In the genomic region with DNA sequence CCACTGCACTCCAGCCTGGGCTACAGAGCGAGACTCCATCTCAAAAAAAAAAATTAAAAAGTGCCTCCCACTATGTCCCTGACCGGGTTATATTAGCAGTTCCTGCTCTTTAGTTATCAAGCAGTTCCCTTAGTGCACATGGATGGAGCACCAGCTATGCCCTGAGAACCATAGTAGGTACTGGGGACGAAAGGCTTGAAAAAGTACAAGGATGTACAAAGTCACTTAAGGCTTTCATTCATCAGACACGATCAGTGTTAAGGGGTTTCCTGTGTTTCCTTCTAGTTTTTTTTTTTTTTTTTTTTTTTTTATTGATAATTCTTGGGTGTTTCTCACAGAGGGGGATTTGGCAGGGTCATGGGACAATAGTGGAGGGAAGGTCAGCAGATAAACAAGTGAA, we compare ENCODE assay signal across 1 cellular context.
TF ChIP-seq lines count a peak whose summit lies in the region.
"Not testable (repeated sequence)": the region's sequence is repeated elsewhere in the genome, so short reads cannot be mapped to it uniquely, and the experiment has no call there.

No MANE protein-coding gene starts in this region.

TF ChIP-seq in K562, 482 proteins besides CTCF, POLR2A, EP300 and RAD21:
- TF ChIP-seq, protein P1, sequence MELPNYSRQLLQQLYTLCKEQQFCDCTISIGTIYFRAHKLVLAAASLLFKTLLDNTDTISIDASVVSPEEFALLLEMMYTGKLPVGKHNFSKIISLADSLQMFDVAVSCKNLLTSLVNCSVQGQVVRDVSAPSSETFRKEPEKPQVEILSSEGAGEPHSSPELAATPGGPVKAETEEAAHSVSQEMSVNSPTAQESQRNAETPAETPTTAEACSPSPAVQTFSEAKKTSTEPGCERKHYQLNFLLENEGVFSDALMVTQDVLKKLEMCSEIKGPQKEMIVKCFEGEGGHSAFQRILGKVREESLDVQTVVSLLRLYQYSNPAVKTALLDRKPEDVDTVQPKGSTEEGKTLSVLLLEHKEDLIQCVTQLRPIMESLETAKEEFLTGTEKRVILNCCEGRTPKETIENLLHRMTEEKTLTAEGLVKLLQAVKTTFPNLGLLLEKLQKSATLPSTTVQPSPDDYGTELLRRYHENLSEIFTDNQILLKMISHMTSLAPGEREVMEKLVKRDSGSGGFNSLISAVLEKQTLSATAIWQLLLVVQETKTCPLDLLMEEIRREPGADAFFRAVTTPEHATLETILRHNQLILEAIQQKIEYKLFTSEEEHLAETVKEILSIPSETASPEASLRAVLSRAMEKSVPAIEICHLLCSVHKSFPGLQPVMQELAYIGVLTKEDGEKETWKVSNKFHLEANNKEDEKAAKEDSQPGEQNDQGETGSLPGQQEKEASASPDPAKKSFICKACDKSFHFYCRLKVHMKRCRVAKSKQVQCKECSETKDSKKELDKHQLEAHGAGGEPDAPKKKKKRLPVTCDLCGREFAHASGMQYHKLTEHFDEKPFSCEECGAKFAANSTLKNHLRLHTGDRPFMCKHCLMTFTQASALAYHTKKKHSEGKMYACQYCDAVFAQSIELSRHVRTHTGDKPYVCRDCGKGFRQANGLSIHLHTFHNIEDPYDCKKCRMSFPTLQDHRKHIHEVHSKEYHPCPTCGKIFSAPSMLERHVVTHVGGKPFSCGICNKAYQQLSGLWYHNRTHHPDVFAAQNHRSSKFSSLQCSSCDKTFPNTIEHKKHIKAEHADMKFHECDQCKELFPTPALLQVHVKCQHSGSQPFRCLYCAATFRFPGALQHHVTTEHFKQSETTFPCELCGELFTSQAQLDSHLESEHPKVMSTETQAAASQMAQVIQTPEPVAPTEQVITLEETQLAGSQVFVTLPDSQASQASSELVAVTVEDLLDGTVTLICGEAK (IDR thresholded peaks at IDR 0.05) = peak; percentile 40; the same call in 1 of the 2 replicates
- TF ChIP-seq, protein P1 (CRISPR knock-in tag; IDR thresholded peaks at IDR 0.05) = not testable (repeated sequence)
